Comparison of ENCODE assay signal across 10 cellular contexts in the genomic region with DNA sequence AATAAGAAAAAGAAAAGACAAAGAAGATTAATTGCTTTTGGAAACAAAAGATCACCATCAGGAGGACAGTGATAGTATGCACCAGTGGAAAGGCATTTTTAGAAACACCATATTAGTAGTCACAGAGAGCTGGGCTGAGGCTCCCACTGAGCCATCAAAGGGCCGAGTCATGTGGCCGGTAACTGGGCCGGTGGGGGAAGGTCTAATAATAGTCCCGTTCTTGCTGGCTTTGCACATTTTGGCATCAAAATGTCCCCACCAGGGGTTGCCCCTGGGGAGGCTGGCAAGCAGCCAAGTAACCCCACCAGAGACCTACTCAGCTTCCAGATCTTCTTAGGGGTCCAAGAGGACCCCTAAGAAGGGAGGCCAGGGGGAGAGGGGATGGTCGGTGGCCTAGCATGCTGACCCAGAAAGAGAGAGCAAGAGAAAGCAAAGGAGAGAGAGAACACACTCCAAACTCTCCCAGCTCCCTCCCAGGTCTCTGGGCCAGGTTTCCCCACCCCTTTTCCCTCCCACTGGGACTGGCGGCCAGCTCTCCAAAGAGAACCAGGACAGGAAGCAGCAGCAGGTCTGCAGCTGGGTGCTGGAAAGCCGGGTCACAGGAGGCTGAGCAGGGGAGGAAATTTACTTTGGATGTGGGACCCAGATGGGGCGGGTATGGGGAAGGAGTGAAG.
DNase-seq lines count a peak whose midpoint lies in the region; ATAC-seq and TF ChIP-seq lines count a peak whose summit lies in the region.
"Had no signal": no experiment of that assay in that cellular context is flagged by ENCODE, and none has a peak within 500 bp of the region (broad histone marks: within the 10 kb centered on the region; RNA-seq: fewer than 3 reads in every experiment).

No MANE protein-coding gene starts in this region.

- H3K4me1 ChIP-seq in HUES6 (ENCODE audit: control insufficient read depth, insufficient read depth, low read length) (peaks cover 22% of the 10 kb centered on the region), iPS-20b (ENCODE audit: insufficient read depth, low read length) (peaks cover 21% of the 10 kb centered on the region), smooth muscle cell (ENCODE audit: low read depth) (peaks cover 13% of the 10 kb centered on the region)

- WGBS in smooth muscle cell (ENCODE audit: low lambda C conversion rate) = 6% methylated on average over 8 of the region's 8 CpGs

- peaks cover 25 to 56% of the 10 kb centered on the region in 2 donors for H3K27me3 Mint-ChIP-seq in effector memory CD8-positive, alpha-beta T cell

- no peak for TF ChIP-seq CTCF in smooth muscle cell (IDR thresholded peaks at IDR 0.05; ENCODE audit: borderline replicate concordance, insufficient read depth, poor library complexity, severe bottlenecking)

- DNase-seq in astrocyte of the hippocampus (ENCODE audit: low read depth, low spot score) = peak; percentile 56
- peak; percentile 23 for DNase-seq in smooth muscle cell (lab: John Stamatoyannopoulos, UW; ENCODE audit: unreplicated experiment)
- no peak for DNase-seq in NK-92 (lab: John Stamatoyannopoulos, UW; ENCODE audit: unreplicated experiment)
- no peak for DNase-seq in effector memory CD8-positive, alpha-beta T cell
- no peak for DNase-seq in NCI-H187 treated with DMSO at 0.1 percent for 48 hours (lab: John Stamatoyannopoulos, UW)
- DNase-seq: activated naive CD4-positive, alpha-beta T cell treated with anti-CD3 and anti-CD28 coated beads, Interleukin-2, amount 10 ng/mL, durations not matched to agents 7 days and 5 days had no signal

- H3K36me3 Mint-ChIP-seq in effector memory CD8-positive, alpha-beta T cell (ENCODE audit: insufficient read depth) = no peaks in the 10 kb centered on the region
- H3K36me3 Mint-ChIP-seq: activated naive CD4-positive, alpha-beta T cell treated with anti-CD3 and anti-CD28 coated beads, Interleukin-2, amount 10 ng/mL, durations not matched to agents 7 days and 5 days had no signal

- H3K79me2 ChIP-seq in smooth muscle cell (ENCODE audit: low read depth) = no peaks in the 10 kb centered on the region

- H3K9me3 Mint-ChIP-seq in effector memory CD8-positive, alpha-beta T cell = peaks cover 1 to 5% of the 10 kb centered on the region in 2 donors
- H3K9me3 Mint-ChIP-seq: activated naive CD4-positive, alpha-beta T cell treated with anti-CD3 and anti-CD28 coated beads, Interleukin-2, amount 10 ng/mL, durations not matched to agents 7 days and 5 days had no signal

- H3K9me3 ChIP-seq in HUES6 (ENCODE audit: control insufficient read depth, insufficient read depth, low read depth, low read length) = peaks cover 8% of the 10 kb centered on the region; the same call in 1 of the 2 replicates
- H3K9me3 ChIP-seq in iPS-20b (ENCODE audit: insufficient read depth, low read depth, low read length) = no peaks in the 10 kb centered on the region
- H3K9me3 ChIP-seq in smooth muscle cell (replicated peaks; ENCODE audit: low read depth) = no peaks in the 10 kb centered on the region
- H3K9me3 ChIP-seq: upper lobe of left lung had no signal

- ATAC-seq in effector memory CD8-positive, alpha-beta T cell (replicated peaks) = no peak
- ATAC-seq in GM19463 (IDR thresholded peaks at IDR 0.05; ENCODE audit: unreplicated experiment) = no peak

- H3K4me3 ChIP-seq in HUES6 (ENCODE audit: low read depth, low read length) (no peak overlapping the region; the same call in 1 of the 2 replicates), iPS-20b (ENCODE audit: low read length) (no peak overlapping the region), smooth muscle cell (no peak overlapping the region)
- H3K4me3 ChIP-seq: upper lobe of left lung had no signal

- H3F3A ChIP-seq in smooth muscle cell (ENCODE audit: low read depth) = no peaks in the 10 kb centered on the region

- peak overlapping the region; percentile 38 for H3K9ac ChIP-seq in HUES6 (ENCODE audit: low read length)
- H3K9ac ChIP-seq in iPS-20b (ENCODE audit: low read depth, low read length) = peak overlapping the region; percentile 23; the same call in 1 of the 2 replicates
- H3K9ac ChIP-seq in smooth muscle cell (ENCODE audit: low read depth) = peak overlapping the region; percentile 24

- H3K27ac Mint-ChIP-seq in effector memory CD8-positive, alpha-beta T cell = no peak overlapping the region
- H3K27ac Mint-ChIP-seq: activated naive CD4-positive, alpha-beta T cell treated with anti-CD3 and anti-CD28 coated beads, Interleukin-2, amount 10 ng/mL, durations not matched to agents 7 days and 5 days had no signal

- no peaks in the 10 kb centered on the region for H4K20me1 ChIP-seq in smooth muscle cell (ENCODE audit: low read depth)

- H3K27me3 ChIP-seq in HUES6 (ENCODE audit: control insufficient read depth, insufficient read depth, low read length) (no peaks in the 10 kb centered on the region), iPS-20b (ENCODE audit: insufficient read depth, low read length) (no peaks in the 10 kb centered on the region), smooth muscle cell (ENCODE audit: low read depth) (no peaks in the 10 kb centered on the region)
- H3K27me3 ChIP-seq: upper lobe of left lung had no signal

- H2AFZ ChIP-seq in smooth muscle cell (ENCODE audit: low read depth) = peak overlapping the region; percentile 75

- H3K4me1 Mint-ChIP-seq in effector memory CD8-positive, alpha-beta T cell (ENCODE audit: low read depth in 2 of 2) = no peaks in the 10 kb centered on the region
- H3K4me1 Mint-ChIP-seq: activated naive CD4-positive, alpha-beta T cell treated with anti-CD3 and anti-CD28 coated beads, Interleukin-2, amount 10 ng/mL, durations not matched to agents 7 days and 5 days had no signal

- H3K27ac ChIP-seq in HUES6 (ENCODE audit: low read depth, low read length) (no peak overlapping the region; the same call in 1 of the 2 replicates), iPS-20b (ENCODE audit: low read length) (no peak overlapping the region), smooth muscle cell (ENCODE audit: low read depth) (peak overlapping the region; percentile 76)
- H3K27ac ChIP-seq: upper lobe of left lung had no signal

- H3K4me3 Mint-ChIP-seq in effector memory CD8-positive, alpha-beta T cell = no peak overlapping the region
- H3K4me3 Mint-ChIP-seq: activated naive CD4-positive, alpha-beta T cell treated with anti-CD3 and anti-CD28 coated beads, Interleukin-2, amount 10 ng/mL, durations not matched to agents 7 days and 5 days had no signal

- H3K4me2 ChIP-seq in smooth muscle cell = peak overlapping the region; percentile 80

- H3K36me3 ChIP-seq in HUES6 (ENCODE audit: control insufficient read depth, insufficient read depth, low read length) (no peaks in the 10 kb centered on the region), iPS-20b (ENCODE audit: insufficient read depth, low read depth, low read length) (no peaks in the 10 kb centered on the region), smooth muscle cell (ENCODE audit: low read depth) (no peaks in the 10 kb centered on the region)
- H3K36me3 ChIP-seq: upper lobe of left lung had no signal

Comparison
In these comparisons a context has a peak if more than half of its experiments do, and no peak if none do; other contexts are left out.
1. DNase-seq: peak in astrocyte of the hippocampus (single experiment) and smooth muscle cell (single experiment); none in NK-92 (single experiment), effector memory CD8-positive, alpha-beta T cell (0 of 3) and NCI-H187 treated with DMSO at 0.1 percent for 48 hours (single experiment).
2. Peak in every context shown above with its lines, with median percentiles within 50 percentile points of each other: H3K9ac ChIP-seq.